In genomic region chr12:51163795-51164194, GRCh38 we compare ENCODE assay signal across 2 cellular contexts.
TF ChIP-seq lines count a peak whose summit lies in the region.

No MANE protein-coding gene starts in this region.

TF ChIP-seq in HEK293, 187 proteins besides CTCF, POLR2A, EP300 and RAD21 (continued from another document):
- TF ChIP-seq ZNF121 (tag by site-specific recombination; IDR thresholded peaks at IDR 0.05) (peak; percentile 78), PRDM2 (tag by site-specific recombination; IDR thresholded peaks at IDR 0.05; ENCODE audit: borderline replicate concordance) (no peak)

TF ChIP-seq in K562, 482 proteins besides CTCF, POLR2A, EP300 and RAD21 (continued from another document):
- no peak for TF ChIP-seq MLX (CRISPR knock-in tag; conservative IDR thresholded peaks at IDR 0.05)
- TF ChIP-seq ZNF121 (CRISPR knock-in tag; conservative IDR thresholded peaks at IDR 0.05), result peak; percentile 80
- no peak for TF ChIP-seq HDAC1 (IDR thresholded peaks at IDR 0.05)
- peak; percentile 52; the same call in 1 of the 2 replicates for TF ChIP-seq BCOR (IDR thresholded peaks at IDR 0.05)
- no peak for TF ChIP-seq ZHX1 (conservative IDR thresholded peaks at IDR 0.05; ENCODE audit: low read length)
